Comparison of ENCODE assay signal across 23 cellular contexts in the genomic region with DNA sequence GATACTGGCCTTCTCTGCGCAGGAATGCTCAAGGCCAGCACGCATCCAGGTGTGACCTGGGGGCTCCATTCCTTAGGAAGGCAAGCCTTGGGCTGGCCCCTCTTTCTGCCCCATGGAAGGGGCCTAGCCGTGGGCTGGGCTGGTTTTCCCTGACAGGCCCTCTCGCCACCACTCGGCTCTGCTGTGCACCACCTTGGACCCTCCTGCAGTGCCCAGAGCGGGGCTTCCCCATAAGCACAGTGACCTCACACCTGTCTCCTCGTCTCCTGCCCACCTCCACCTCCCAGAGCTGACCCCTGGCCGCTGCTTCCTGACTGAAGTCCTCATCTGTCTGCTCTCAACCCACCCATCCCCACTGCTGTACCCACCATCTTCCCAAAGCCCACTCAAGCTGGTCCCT. TPM values are rescaled to one million over a fixed set of nuclear protein-coding genes. Genes with fewer than 3 reads are reported as not detected.
A peak's percentile ranks its signal among the peaks of the same experiment; 100 is the strongest.
DNase-seq lines count a peak whose midpoint lies in the region; TF ChIP-seq lines count a peak whose summit lies in the region.
"Had no signal": no experiment of that assay in that cellular context is flagged by ENCODE, and none has a peak within 500 bp of the region (broad histone marks: within the 10 kb centered on the region; RNA-seq: fewer than 3 reads in every experiment).

No MANE protein-coding gene starts in this region.

- H3K36me3 ChIP-seq in HEK293 (ENCODE audit: control insufficient read depth in 2 of 2, insufficient read depth in 1 of 2, low read length in 2 of 2) (no peaks in the 10 kb centered on the region), neuronal stem cell (replicated peaks in 1 of 2; ENCODE audit: control insufficient read depth in 2 of 2, insufficient read depth in 2 of 2, low read length in 2 of 2) (no peaks in the 10 kb centered on the region)
- H3K36me3 ChIP-seq: BE2C, BLaER1 had no signal

- POLR2A ChIA-PET in HEK293 (lab: Yijun Ruan, JAX), result no interaction called here

- peak overlapping the region; percentile 15 for H3K18ac ChIP-seq in neuronal stem cell (ENCODE audit: low read length)

- no peak overlapping the region for H3K4ac ChIP-seq in neuronal stem cell (ENCODE audit: low read length)

- TF ChIP-seq CTCF in HEK293 (tag by site-specific recombination; IDR thresholded peaks at IDR 0.05) (no peak), VCaP (conservative IDR thresholded peaks at IDR 0.05) (no peak)

- DNase-seq in neuronal stem cell (ENCODE audit: low spot score) (no peak), NCI-H446 treated with DMSO at 0.1 percent for 48 hours (lab: John Stamatoyannopoulos, UW) (no peak), SW480 (ENCODE audit: low spot score) (no peak)
- DNase-seq: 8988T; ACHN; C1 segment of cervical spinal cord; CD4-positive, alpha-beta memory T cell; CD4-positive, CD25-positive, alpha-beta regulatory T cell; CD8-positive, alpha-beta memory T cell; COR-L47; DMS 273 treated with DMSO at 0.1 percent for 48 hours; DMS153; DMS53; DMS79; DND-41; EL; GDM1 had no signal

- H3K4me3 ChIP-seq in HEK293 (ENCODE audit: low read depth, low read length) (no peak overlapping the region), neuronal stem cell (ENCODE audit: low read length in 2 of 2) (no peak overlapping the region)
- H3K4me3 ChIP-seq: BLaER1, GM12878 had no signal

- H2AK5ac ChIP-seq in neuronal stem cell (ENCODE audit: low read depth, low read length), result peak overlapping the region; percentile 74

- peaks cover 0 to 23% (median 2%) of the 10 kb centered on the region in 3 experiments for H3K27me3 ChIP-seq in neuronal stem cell (ENCODE audit: control insufficient read depth in 3 of 3, insufficient read depth in 3 of 3, low read depth in 1 of 3, low read length in 3 of 3)
- H3K27me3 ChIP-seq: BE2C had no signal

- no peak overlapping the region for H2BK12ac ChIP-seq in neuronal stem cell (ENCODE audit: low read length)

- no peak overlapping the region for H2AFZ ChIP-seq in neuronal stem cell (ENCODE audit: low read length)

- H3K23ac ChIP-seq in neuronal stem cell (ENCODE audit: low read depth, low read length, poor library complexity), result no peak overlapping the region

- peak overlapping the region; percentile 20 for H2BK15ac ChIP-seq in neuronal stem cell (ENCODE audit: low read length)

- no peaks in the 10 kb centered on the region for H3K9me3 ChIP-seq in HEK293 (ENCODE audit: control insufficient read depth, insufficient read depth, low read depth, low read length)
- peaks cover 0 to 4% of the 10 kb centered on the region in 2 donors for H3K9me3 ChIP-seq in neuronal stem cell (replicated peaks in 1 of 2; ENCODE audit: control insufficient read depth in 2 of 2, insufficient read depth in 1 of 2, low read depth in 1 of 2, low read length in 2 of 2)
- H3K9me3 ChIP-seq: BE2C, BLaER1 had no signal

- H4K91ac ChIP-seq in neuronal stem cell (ENCODE audit: low read depth, low read length, poor library complexity), result no peak overlapping the region

- no peak overlapping the region for H4K8ac ChIP-seq in neuronal stem cell (ENCODE audit: low read depth, low read length)

- H3K27ac ChIP-seq in HEK293 (ENCODE audit: extremely low read depth, low read depth, low read length) (no peak overlapping the region), VCaP (peak overlapping the region; percentile 76), neuronal stem cell (replicated peaks; ENCODE audit: low read length) (no peak overlapping the region)
- H3K27ac ChIP-seq: BLaER1 had no signal

- peak overlapping the region; percentile 29 for H2BK5ac ChIP-seq in neuronal stem cell (ENCODE audit: low read length)

- H3K14ac ChIP-seq in neuronal stem cell (ENCODE audit: low read length), result no peak overlapping the region

- no peaks in the 10 kb centered on the region for H3K4me1 ChIP-seq in HEK293 (ENCODE audit: control insufficient read depth, insufficient read depth, low read length)
- H3K4me1 ChIP-seq in neuronal stem cell (ENCODE audit: control insufficient read depth in 2 of 2, insufficient read depth in 1 of 2, low read depth in 1 of 2, low read length in 2 of 2), result peaks cover 0 to 3% of the 10 kb centered on the region in 2 donors
- H3K4me1 ChIP-seq: BLaER1 had no signal

- H3K4me2 ChIP-seq in neuronal stem cell (ENCODE audit: insufficient read depth, low read length, poor library complexity, severe bottlenecking), result no peak overlapping the region
- H3K4me2 ChIP-seq: BLaER1 had no signal

- no CpG with 5 or more reads among the region's 8 CpGs for WGBS in neuronal stem cell (ENCODE audit: extremely low coverage in 2 of 2, insufficient read length in 2 of 2, insufficient replicate concordance in 1 of 2), 2 donors

- H2BK120ac ChIP-seq in neuronal stem cell (ENCODE audit: low read depth, low read length), result no peak overlapping the region

- no peak overlapping the region for H3K9ac ChIP-seq in neuronal stem cell (ENCODE audit: low read depth, low read length, poor library complexity)
- H3K9ac ChIP-seq: BLaER1 had no signal

- CTCF ChIA-PET in HEK293 (lab: Yijun Ruan, JAX), result interaction anchor here (0.6 kb wide), 1 partner anchor 34 kb away, joined by 3 read pairs; no protein-coding TSS in a partner anchor

- peaks cover 4% of the 10 kb centered on the region for H3K79me1 ChIP-seq in neuronal stem cell (ENCODE audit: low read depth, low read length)

TF ChIP-seq in HEK293, 187 proteins besides CTCF, POLR2A, EP300 and RAD21:
- TF ChIP-seq PRDM1 (tag by site-specific recombination; IDR thresholded peaks at IDR 0.05) (peak; percentile 85), ZNF473 (tag by site-specific recombination; IDR thresholded peaks at IDR 0.05) (no peak), ZNF426 (tag by site-specific recombination; IDR thresholded peaks at IDR 0.05) (no peak), ZNF560 (tag by site-specific recombination; IDR thresholded peaks at IDR 0.05; ENCODE audit: borderline replicate concordance) (no peak)
- TF ChIP-seq, protein P1, sequence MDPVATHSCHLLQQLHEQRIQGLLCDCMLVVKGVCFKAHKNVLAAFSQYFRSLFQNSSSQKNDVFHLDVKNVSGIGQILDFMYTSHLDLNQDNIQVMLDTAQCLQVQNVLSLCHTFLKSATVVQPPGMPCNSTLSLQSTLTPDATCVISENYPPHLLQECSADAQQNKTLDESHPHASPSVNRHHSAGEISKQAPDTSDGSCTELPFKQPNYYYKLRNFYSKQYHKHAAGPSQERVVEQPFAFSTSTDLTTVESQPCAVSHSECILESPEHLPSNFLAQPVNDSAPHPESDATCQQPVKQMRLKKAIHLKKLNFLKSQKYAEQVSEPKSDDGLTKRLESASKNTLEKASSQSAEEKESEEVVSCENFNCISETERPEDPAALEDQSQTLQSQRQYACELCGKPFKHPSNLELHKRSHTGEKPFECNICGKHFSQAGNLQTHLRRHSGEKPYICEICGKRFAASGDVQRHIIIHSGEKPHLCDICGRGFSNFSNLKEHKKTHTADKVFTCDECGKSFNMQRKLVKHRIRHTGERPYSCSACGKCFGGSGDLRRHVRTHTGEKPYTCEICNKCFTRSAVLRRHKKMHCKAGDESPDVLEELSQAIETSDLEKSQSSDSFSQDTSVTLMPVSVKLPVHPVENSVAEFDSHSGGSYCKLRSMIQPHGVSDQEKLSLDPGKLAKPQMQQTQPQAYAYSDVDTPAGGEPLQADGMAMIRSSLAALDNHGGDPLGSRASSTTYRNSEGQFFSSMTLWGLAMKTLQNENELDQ (tag by site-specific recombination; IDR thresholded peaks at IDR 0.05; ENCODE audit: low read depth), result no peak

RNA-seq across cellular contexts. Expression of gene UNC5A, which starts 21.1 kb away (rescaled TPM):
- polyA plus RNA-seq in neuronal stem cell (2013, experiment 1 of 2), result 1.3 TPM
- polyA plus RNA-seq in neuronal stem cell (2013, experiment 2 of 2), result 1.4 TPM
- polyA plus RNA-seq: AG04450; CD4-positive, alpha-beta memory T cell; CD4-positive, CD25-positive, alpha-beta regulatory T cell; CD8-positive, alpha-beta memory T cell; GM12878 had no signal
